Comparison of ENCODE assay signal across 19 cellular contexts in genomic region chr3:151477596-151478375, GRCh38. TPM values are rescaled to one million over a fixed set of nuclear protein-coding genes. Genes with fewer than 3 reads are reported as not detected.
"Had no signal": no experiment of that assay in that cellular context is flagged by ENCODE, and none has a peak within 500 bp of the region (broad histone marks: within the 10 kb centered on the region; RNA-seq: fewer than 3 reads in every experiment).

No MANE protein-coding gene starts in this region.

- H3K27me3 Mint-ChIP-seq: activated naive CD8-positive, alpha-beta T cell treated with anti-CD3 and anti-CD28 coated beads, Interleukin-2, amount 50 U/mL, for 24 hours had no signal

- H3K4me1 Mint-ChIP-seq: activated naive CD8-positive, alpha-beta T cell treated with anti-CD3 and anti-CD28 coated beads, Interleukin-2, amount 50 U/mL, for 24 hours; T-cell had no signal

- H3K36me3 Mint-ChIP-seq: T-cell had no signal

- ATAC-seq: activated naive CD8-positive, alpha-beta T cell treated with anti-CD3 and anti-CD28 coated beads, Interleukin-2, amount 50 U/mL, for 24 hours; T-cell had no signal

- H3K4me3 ChIP-seq: ascending aorta, breast epithelium, dorsolateral prefrontal cortex, sigmoid colon, stomach had no signal

- H3K27ac Mint-ChIP-seq: activated naive CD8-positive, alpha-beta T cell treated with anti-CD3 and anti-CD28 coated beads, Interleukin-2, amount 50 U/mL, for 24 hours; activated T-helper 1 cell treated with anti-CD3 and anti-CD28 coated beads, Interleukin-12 subunit alpha, Interleukin-12 subunit beta, Interleukin-2, Interleukin-4 antibody, amounts not matched to agents 30 ng/mL and 10 ng/mL and 1 ng/mL, durations not matched to agents 14 hours and 24 hours and 36 hours; nephron; T-cell had no signal

- H3K4me3 Mint-ChIP-seq: activated naive CD8-positive, alpha-beta T cell treated with anti-CD3 and anti-CD28 coated beads, Interleukin-2, amount 50 U/mL, for 24 hours; activated T-helper 1 cell treated with anti-CD3 and anti-CD28 coated beads, Interleukin-12 subunit alpha, Interleukin-12 subunit beta, Interleukin-2, Interleukin-4 antibody, amounts not matched to agents 30 ng/mL and 10 ng/mL and 1 ng/mL, durations not matched to agents 14 hours and 24 hours and 36 hours; nephron; T-cell had no signal

- H3K27ac ChIP-seq: ascending aorta, breast epithelium, dorsolateral prefrontal cortex, stomach had no signal

- H3K36me3 ChIP-seq: ascending aorta, breast epithelium, sigmoid colon, stomach had no signal

- H3K4me1 ChIP-seq: ascending aorta, breast epithelium had no signal

- H3K27me3 ChIP-seq: ascending aorta, breast epithelium, dorsolateral prefrontal cortex, sigmoid colon, stomach had no signal

- DNase-seq: activated CD4-positive, CD25-positive, alpha-beta regulatory T cell treated with anti-CD3 and anti-CD28 coated beads, Interleukin-2, amount 50 U/mL, for 72 hours; activated naive CD4-positive, alpha-beta T cell; activated naive CD8-positive, alpha-beta T cell treated with anti-CD3 and anti-CD28 coated beads, Interleukin-2, amount 50 U/mL, for 24 hours; dorsolateral prefrontal cortex; erythroblast; kidney glomerular epithelial cell; mesenchymal stem cell; sigmoid colon; stimulated activated CD4-positive, alpha-beta T cell treated with anti-CD3 and anti-CD28 coated beads, Interleukin-12 subunit alpha, Interleukin-12 subunit beta, amount 100 ng/mL, for 4 hours; stimulated activated CD4-positive, alpha-beta T cell treated with anti-CD3 and anti-CD28 coated beads, Interleukin-2, amount 100 ng/mL, for 24 hours; stomach; T-cell; T-helper 9 cell had no signal

RNA-seq across cellular contexts. Expression of gene IGSF10, which starts 16.9 kb away (rescaled TPM):
- total RNA-seq: activated CD8-positive, alpha-beta memory T cell treated with anti-CD3 and anti-CD28 coated beads for 36 hours; activated T-helper 1 cell treated with anti-CD3 and anti-CD28 coated beads, Interleukin-12 subunit alpha, Interleukin-12 subunit beta, Interleukin-2, Interleukin-4 antibody, amounts not matched to agents 30 ng/mL and 10 ng/mL and 1 ng/mL, durations not matched to agents 14 hours and 24 hours and 36 hours; pulmonary artery endothelial cell had no signal
